In the genomic region with DNA sequence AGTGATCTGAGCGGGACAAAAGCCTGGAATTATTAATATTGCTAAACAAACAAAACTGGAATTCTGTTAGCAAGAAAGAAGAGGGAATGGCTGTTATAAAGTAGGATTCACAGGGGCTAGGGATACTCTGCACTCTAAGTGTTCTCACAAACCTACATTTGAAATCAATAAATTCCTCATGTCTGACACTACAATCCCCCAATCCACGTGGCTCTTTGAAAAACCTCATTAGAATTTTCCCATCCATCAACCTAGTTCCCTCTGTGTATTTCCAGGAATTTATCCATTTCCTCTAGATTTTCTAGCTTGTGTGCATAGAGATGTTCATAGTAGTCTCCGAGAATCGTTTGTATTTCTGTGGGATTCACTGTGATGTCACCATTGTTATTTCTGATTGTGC, we compare ENCODE assay signal across 32 cellular contexts.
"Had no signal": no experiment of that assay in that cellular context is flagged by ENCODE, and none has a peak within 500 bp of the region (broad histone marks: within the 10 kb centered on the region; RNA-seq: fewer than 3 reads in every experiment).

No MANE protein-coding gene starts in this region.

- H3K4me1 ChIP-seq: parathyroid adenoma, psoas muscle, spleen, suprapubic skin, testis, tibial artery, transverse colon, upper lobe of right lung, uterus had no signal

- H3K27me3 ChIP-seq: ovary, spleen, suprapubic skin, testis, tibial artery, transverse colon, upper lobe of right lung, uterus had no signal

- H3K4me3 Mint-ChIP-seq: naive thymus-derived CD4-positive, alpha-beta T cell; natural killer cell treated with Interleukin-12 subunit alpha and Interleukin-12 subunit beta and Interleukin-15 and Interleukin-18, amount 100 ng/mL, for 72 hours; nephron progenitor cell; neural crest cell; stimulated activated memory B cell treated with anti-CD40 and anti-IgM and Interleukin-4, amounts not matched to agents 10 μg/mL and 1 μg/mL and 100 μg/mL, for 72 hours; stimulated activated naive CD8-positive, alpha-beta T cell treated with anti-CD3 and anti-CD28 coated beads, Interleukin-15, amount 100 ng/mL, for 72 hours; type B pancreatic cell had no signal

- DNase-seq: naive thymus-derived CD4-positive, alpha-beta T cell; nephron progenitor cell; occipital lobe; ovary; posterior cingulate gyrus; psoas muscle; right cardiac atrium; spleen; stimulated activated CD4-positive, alpha-beta T cell treated with anti-CD3 and anti-CD28 coated beads, Interleukin-12 subunit alpha, Interleukin-12 subunit beta, amount 100 ng/mL, for 4 hours; stimulated activated CD4-positive, alpha-beta T cell treated with anti-CD3 and anti-CD28 coated beads, Interleukin-1b, Interleukin-23, amount 100 ng/mL, for 48 hours; stimulated activated CD4-positive, alpha-beta T cell treated with anti-CD3 and anti-CD28 coated beads, Interleukin-4, amount 100 ng/mL, for 1 hour; stimulated activated CD4-positive, alpha-beta T cell treated with anti-CD3 and anti-CD28 coated beads, Interleukin-4, amount 100 ng/mL, for 4 hours; stimulated activated CD8-positive, alpha-beta memory T cell treated with anti-CD3 and anti-CD28 coated beads, Interleukin-4, amount 100 ng/mL, for 48 hours; stimulated activated naive CD4-positive, alpha-beta T cell; stimulated activated naive CD8-positive, alpha-beta T cell treated with anti-CD3 and anti-CD28 coated beads, Interleukin-15, amount 100 ng/mL, for 72 hours; stimulated activated naive CD8-positive, alpha-beta T cell treated with anti-CD3 and anti-CD28 coated beads, Interleukin-15, Interleukin-2, amounts not matched to agents 100 U/mL and 50 U/mL, for 24 hours; substantia nigra; testis; tibial artery; transverse colon; upper lobe of right lung; uterus had no signal

- H2AFZ ChIP-seq: parathyroid adenoma had no signal

- H3K27ac ChIP-seq: ovary, parathyroid adenoma, psoas muscle, skin epidermis, spleen, suprapubic skin, testis, tibial artery, transverse colon, upper lobe of right lung, uterus had no signal

- H3K4me1 Mint-ChIP-seq: nephron progenitor cell; neural crest cell; stimulated activated memory B cell treated with anti-CD40 and anti-IgM and Interleukin-4, amounts not matched to agents 10 μg/mL and 1 μg/mL and 100 μg/mL, for 72 hours; stimulated activated naive CD8-positive, alpha-beta T cell treated with anti-CD3 and anti-CD28 coated beads, Interleukin-15, amount 100 ng/mL, for 72 hours had no signal

- H3K36me3 ChIP-seq: ovary, spleen, suprapubic skin, tibial artery, transverse colon, upper lobe of right lung, uterus had no signal

- H3K9ac ChIP-seq: parathyroid adenoma had no signal

- H3K27ac Mint-ChIP-seq: naive thymus-derived CD4-positive, alpha-beta T cell; natural killer cell treated with Interleukin-12 subunit alpha and Interleukin-12 subunit beta and Interleukin-15 and Interleukin-18, amount 100 ng/mL, for 72 hours; nephron progenitor cell; progenitor cell of endocrine pancreas; stimulated activated memory B cell treated with anti-CD40 and anti-IgM and Interleukin-4, amounts not matched to agents 10 μg/mL and 1 μg/mL and 100 μg/mL, for 72 hours; stimulated activated naive CD8-positive, alpha-beta T cell treated with anti-CD3 and anti-CD28 coated beads, Interleukin-15, amount 100 ng/mL, for 72 hours; type B pancreatic cell had no signal

- H3K4me2 ChIP-seq: smooth muscle cell had no signal

- H3K36me3 Mint-ChIP-seq: naive thymus-derived CD4-positive, alpha-beta T cell; natural killer cell treated with Interleukin-12 subunit alpha and Interleukin-12 subunit beta and Interleukin-15 and Interleukin-18, amount 100 ng/mL, for 72 hours; stimulated activated memory B cell treated with anti-CD40 and anti-IgM and Interleukin-4, amounts not matched to agents 10 μg/mL and 1 μg/mL and 100 μg/mL, for 72 hours; type B pancreatic cell had no signal

- H3K9me3 Mint-ChIP-seq: natural killer cell treated with Interleukin-12 subunit alpha and Interleukin-12 subunit beta and Interleukin-15 and Interleukin-18, amount 100 ng/mL, for 72 hours; neural crest cell; stimulated activated memory B cell treated with anti-CD40 and anti-IgM and Interleukin-4, amounts not matched to agents 10 μg/mL and 1 μg/mL and 100 μg/mL, for 72 hours; stimulated activated naive CD8-positive, alpha-beta T cell treated with anti-CD3 and anti-CD28 coated beads, Interleukin-15, amount 100 ng/mL, for 72 hours; type B pancreatic cell had no signal

- ATAC-seq: naive thymus-derived CD4-positive, alpha-beta T cell; natural killer cell treated with Interleukin-12 subunit alpha and Interleukin-12 subunit beta and Interleukin-15 and Interleukin-18, amount 100 ng/mL, for 72 hours; psoas muscle; right cardiac atrium; sciatic nerve; stimulated activated memory B cell treated with anti-CD40 and anti-IgM and Interleukin-4, amounts not matched to agents 10 μg/mL and 1 μg/mL and 100 μg/mL, for 72 hours; stimulated activated naive CD8-positive, alpha-beta T cell treated with anti-CD3 and anti-CD28 coated beads, Interleukin-15, amount 100 ng/mL, for 72 hours; stimulated activated naive CD8-positive, alpha-beta T cell treated with anti-CD3 and anti-CD28 coated beads, Interleukin-15, Interleukin-2, amounts not matched to agents 100 U/mL and 50 U/mL, for 24 hours; upper lobe of right lung had no signal

- H3K4me3 ChIP-seq: ovary, psoas muscle, skin epidermis, smooth muscle cell, spleen, suprapubic skin, testis, tibial artery, transverse colon, upper lobe of right lung, uterus had no signal

- H3K27me3 Mint-ChIP-seq: progenitor cell of endocrine pancreas; stimulated activated naive CD8-positive, alpha-beta T cell treated with anti-CD3 and anti-CD28 coated beads, Interleukin-15, amount 100 ng/mL, for 72 hours had no signal

- H3K79me2 ChIP-seq: parathyroid adenoma had no signal

- H3K9me3 ChIP-seq: ovary, psoas muscle, spleen, suprapubic skin, testis, tibial artery, transverse colon, upper lobe of right lung, uterus had no signal
